ENCODE assay signal across 14 cellular contexts in the genomic region with DNA sequence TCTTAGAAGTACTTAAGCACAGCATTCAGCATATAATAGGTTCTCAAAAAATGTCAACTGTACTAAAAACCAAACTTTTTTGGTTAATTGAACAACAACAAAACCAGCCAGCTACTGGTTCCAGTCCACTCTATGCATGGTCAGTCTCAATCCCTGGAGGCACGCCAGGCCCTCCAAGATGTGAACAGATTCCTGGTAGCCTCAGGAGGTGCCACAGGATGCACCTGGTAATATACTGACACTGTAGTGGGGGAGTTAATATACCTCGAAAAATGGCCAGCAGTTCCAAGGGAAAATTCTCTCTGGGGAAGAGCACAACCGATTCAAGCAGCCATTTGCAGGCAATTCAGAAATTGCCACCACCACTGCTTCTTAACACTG. TPM values are rescaled to one million over a fixed set of nuclear protein-coding genes. Genes with fewer than 3 reads are reported as not detected.
DNase-seq lines count a peak whose midpoint lies in the region; ATAC-seq and TF ChIP-seq lines count a peak whose summit lies in the region.
"Had no signal": no experiment of that assay in that cellular context is flagged by ENCODE, and none has a peak within 500 bp of the region (broad histone marks: within the 10 kb centered on the region; RNA-seq: fewer than 3 reads in every experiment).

No MANE protein-coding gene starts in this region.

- H3K27me3 ChIP-seq in tibial nerve = no peaks in the 10 kb centered on the region

- intact Hi-C loops in activated naive CD4-positive, alpha-beta T cell treated with anti-CD3 and anti-CD28 coated beads for 36 hours (cut with micrococcal nuclease) = loop anchor here (5.0 kb wide), 1 partner anchor 270 kb away; no protein-coding TSS in a partner anchor
- intact Hi-C loops in activated CD8-positive, alpha-beta T cell treated with anti-CD3 and anti-CD28 coated beads for 36 hours (cut with micrococcal nuclease) = no loop called here

- POLR2A ChIA-PET in activated CD8-positive, alpha-beta T cell treated with anti-CD3 and anti-CD28 coated beads for 36 hours (lab: Charles Lee) = interaction anchor here (1.0 to 5.9 kb wide), 5 partner anchors 9 to 119 kb away, joined by 3 to 42 read pairs (median 4); a partner anchor contains a TSS

- H3K4me3 Mint-ChIP-seq in activated naive CD4-positive, alpha-beta T cell treated with anti-CD3 and anti-CD28 coated beads for 36 hours = peak overlapping the region; percentile 50
- peak overlapping the region; percentile 76 for H3K4me3 Mint-ChIP-seq in activated CD8-positive, alpha-beta T cell treated with anti-CD3 and anti-CD28 coated beads for 36 hours
- H3K4me3 Mint-ChIP-seq in immature natural killer cell = peak overlapping the region; percentile 26 to 74 (median 34)

- H3K27me3 Mint-ChIP-seq in activated naive CD4-positive, alpha-beta T cell treated with anti-CD3 and anti-CD28 coated beads for 36 hours (ENCODE audit: low read depth) = no peaks in the 10 kb centered on the region
- H3K27me3 Mint-ChIP-seq in activated CD8-positive, alpha-beta T cell treated with anti-CD3 and anti-CD28 coated beads for 36 hours = no peaks in the 10 kb centered on the region
- peaks cover 0 to 11% (median 2%) of the 10 kb centered on the region in 3 donors for H3K27me3 Mint-ChIP-seq in immature natural killer cell (ENCODE audit: low read depth in 3 of 3)

- peaks cover 4% of the 10 kb centered on the region for H3K9me3 Mint-ChIP-seq in activated naive CD4-positive, alpha-beta T cell treated with anti-CD3 and anti-CD28 coated beads for 36 hours
- H3K9me3 Mint-ChIP-seq in activated CD8-positive, alpha-beta T cell treated with anti-CD3 and anti-CD28 coated beads for 36 hours = peaks cover 4% of the 10 kb centered on the region
- peaks cover 0 to 3% (median 0%) of the 10 kb centered on the region in 6 donors for H3K9me3 Mint-ChIP-seq in immature natural killer cell

- peak overlapping the region in 1 of 4 donors; percentile 3 for H3K4me3 ChIP-seq in tibial nerve
- H3K4me3 ChIP-seq: cardiac muscle cell, skin epidermis had no signal

- no peak for TF ChIP-seq POLR2A in tibial nerve (IDR thresholded peaks at IDR 0.05)

- ATAC-seq in activated CD8-positive, alpha-beta T cell treated with anti-CD3 and anti-CD28 coated beads for 36 hours = no peak
- ATAC-seq in GM21528 (IDR thresholded peaks at IDR 0.05; ENCODE audit: low FRiP score, unreplicated experiment) (no peak), GM19452 (IDR thresholded peaks at IDR 0.05; ENCODE audit: unreplicated experiment) (no peak), HG03565 (IDR thresholded peaks at IDR 0.05; ENCODE audit: unreplicated experiment) (no peak)

- WGBS in tibial nerve, 2 donors = 56 to 62% methylated on average over 3 of the region's 3 CpGs

- TF ChIP-seq CTCF in activated CD8-positive, alpha-beta T cell treated with anti-CD3 and anti-CD28 coated beads for 36 hours (IDR thresholded peaks at IDR 0.05) = no peak
- no peak for TF ChIP-seq CTCF in tibial nerve (IDR thresholded peaks at IDR 0.05)

- no peaks in the 10 kb centered on the region for H3K9me3 ChIP-seq in tibial nerve

- H3K4me1 ChIP-seq in tibial nerve = peaks cover 0 to 47% (median 14%) of the 10 kb centered on the region in 4 donors

- TF ChIP-seq EP300 in tibial nerve (IDR thresholded peaks at IDR 0.05) = no peak

- peak overlapping the region; percentile 87 for H3K27ac Mint-ChIP-seq in activated naive CD4-positive, alpha-beta T cell treated with anti-CD3 and anti-CD28 coated beads for 36 hours
- peak overlapping the region; percentile 67 for H3K27ac Mint-ChIP-seq in activated CD8-positive, alpha-beta T cell treated with anti-CD3 and anti-CD28 coated beads for 36 hours
- peak overlapping the region; percentile 9 to 82 (median 68) for H3K27ac Mint-ChIP-seq in immature natural killer cell

- peaks cover 34% of the 10 kb centered on the region for H3K36me3 Mint-ChIP-seq in activated naive CD4-positive, alpha-beta T cell treated with anti-CD3 and anti-CD28 coated beads for 36 hours (ENCODE audit: low read depth)
- H3K36me3 Mint-ChIP-seq in activated CD8-positive, alpha-beta T cell treated with anti-CD3 and anti-CD28 coated beads for 36 hours (ENCODE audit: low read depth) = peaks cover 31% of the 10 kb centered on the region
- H3K36me3 Mint-ChIP-seq in immature natural killer cell = peaks cover 3 to 14% (median 5%) of the 10 kb centered on the region in 3 donors

- peak overlapping the region in 3 of 4 donors; percentile 21 to 54 (median 53) for H3K27ac ChIP-seq in tibial nerve
- H3K27ac ChIP-seq: cardiac muscle cell had no signal

- peaks cover 0 to 15% (median 0%) of the 10 kb centered on the region in 3 donors for H3K36me3 ChIP-seq in tibial nerve
- H3K36me3 ChIP-seq: cardiac muscle cell had no signal

- DNase-seq in activated naive CD4-positive, alpha-beta T cell treated with anti-CD3 and anti-CD28 coated beads for 36 hours = no peak
- no peak for DNase-seq in activated naive CD4-positive, alpha-beta T cell (lab: John Stamatoyannopoulos, UW)
- no peak for DNase-seq in activated CD8-positive, alpha-beta T cell treated with anti-CD3 and anti-CD28 coated beads for 36 hours
- DNase-seq in immature natural killer cell = no peak
- no peak for DNase-seq in tibial nerve (ENCODE audit: low spot score in 2 of 2)
- DNase-seq: foreskin melanocyte, mesenchymal stem cell, NCI-H2171 treated with DMSO at 0.1 percent for 48 hours, SHP77 had no signal

- H3K4me1 Mint-ChIP-seq in activated naive CD4-positive, alpha-beta T cell treated with anti-CD3 and anti-CD28 coated beads for 36 hours (ENCODE audit: low read depth) = peaks cover 63% of the 10 kb centered on the region
- peaks cover 56% of the 10 kb centered on the region for H3K4me1 Mint-ChIP-seq in activated CD8-positive, alpha-beta T cell treated with anti-CD3 and anti-CD28 coated beads for 36 hours (ENCODE audit: low read depth)
- peaks cover 64 to 85% of the 10 kb centered on the region in 2 donors for H3K4me1 Mint-ChIP-seq in immature natural killer cell

- CTCF ChIA-PET in activated naive CD4-positive, alpha-beta T cell treated with anti-CD3 and anti-CD28 coated beads for 36 hours (lab: Charles Lee) = interaction anchor here (0.7 to 3.3 kb wide), 6 partner anchors 9 to 78 kb away, joined by 3 to 19 read pairs (median 4); no protein-coding TSS in a partner anchor
- CTCF ChIA-PET in activated CD8-positive, alpha-beta T cell treated with anti-CD3 and anti-CD28 coated beads for 36 hours (lab: Charles Lee) = interaction anchor here (1.3 to 2.2 kb wide), 6 partner anchors 8 to 95 kb away, joined by 3 to 8 read pairs (median 6); no protein-coding TSS in a partner anchor

RNA-seq across cellular contexts. Expression of a gene that starts 3.6 kb away (rescaled TPM):
- 10 to 100 TPM; 85.5 to 87.5 TPM for total RNA-seq in activated naive CD4-positive, alpha-beta T cell treated with anti-CD3 and anti-CD28 coated beads for 36 hours
- total RNA-seq in activated CD8-positive, alpha-beta T cell treated with anti-CD3 and anti-CD28 coated beads for 36 hours = 10 to 100 TPM; 57.6 to 59.0 TPM
- 100 to 1,000 TPM; 113 to 155 (median 128) TPM for polyA plus RNA-seq in immature natural killer cell
- 10 to 100 TPM; 12.6 to 50.0 (median 16.1) TPM for total RNA-seq in tibial nerve
